In genomic region chr3:138898708-138899107, GRCh38 we compare ENCODE assay signal across 1 cellular context.
TF ChIP-seq lines count a peak whose summit lies in the region.

No MANE protein-coding gene starts in this region.

TF ChIP-seq in K562, 482 proteins besides CTCF, POLR2A, EP300 and RAD21 (continued from another document):
- TF ChIP-seq, protein P1, sequence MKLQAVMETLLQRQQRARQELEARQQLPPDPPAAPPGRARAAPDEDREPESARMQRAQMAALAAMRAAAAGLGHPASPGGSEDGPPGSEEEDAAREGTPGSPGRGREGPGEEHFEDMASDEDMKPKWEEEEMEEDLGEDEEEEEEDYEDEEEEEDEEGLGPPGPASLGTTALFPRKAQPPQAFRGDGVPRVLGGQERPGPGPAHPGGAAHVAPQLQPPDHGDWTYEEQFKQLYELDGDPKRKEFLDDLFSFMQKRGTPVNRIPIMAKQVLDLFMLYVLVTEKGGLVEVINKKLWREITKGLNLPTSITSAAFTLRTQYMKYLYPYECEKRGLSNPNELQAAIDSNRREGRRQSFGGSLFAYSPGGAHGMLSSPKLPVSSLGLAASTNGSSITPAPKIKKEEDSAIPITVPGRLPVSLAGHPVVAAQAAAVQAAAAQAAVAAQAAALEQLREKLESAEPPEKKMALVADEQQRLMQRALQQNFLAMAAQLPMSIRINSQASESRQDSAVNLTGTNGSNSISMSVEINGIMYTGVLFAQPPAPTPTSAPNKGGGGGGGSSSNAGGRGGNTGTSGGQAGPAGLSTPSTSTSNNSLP (IDR thresholded peaks at IDR 0.05; ENCODE audit: borderline replicate concordance, low read depth, low read length): no peak
- TF ChIP-seq ZNF41 (CRISPR knock-in tag; conservative IDR thresholded peaks at IDR 0.05) (no peak), WHSC1 (IDR thresholded peaks at IDR 0.05; ENCODE audit: low read length) (no peak), CEBPG (CRISPR knock-in tag; IDR thresholded peaks at IDR 0.05) (no peak), CEBPG (tag; conservative IDR thresholded peaks at IDR 0.05 in 1 of 2, IDR thresholded peaks at IDR 0.05 in 1 of 2) (no peak)
